ENCODE assay signal across 20 cellular contexts in genomic region chr5:132664696-132665209, GRCh38. TPM values are rescaled to one million over a fixed set of nuclear protein-coding genes. Genes with fewer than 3 reads are reported as not detected.
DNase-seq lines count a peak whose midpoint lies in the region; ATAC-seq lines count a peak whose summit lies in the region.
"Had no signal": no experiment of that assay in that cellular context is flagged by ENCODE, and none has a peak within 500 bp of the region (broad histone marks: within the 10 kb centered on the region; RNA-seq: fewer than 3 reads in every experiment).

No MANE protein-coding gene starts in this region.

- H2AK5ac ChIP-seq in neuronal stem cell (ENCODE audit: low read depth, low read length) (peak overlapping the region; percentile 43), mesenchymal stem cell (ENCODE audit: low read length, severe bottlenecking) (no peak overlapping the region)

- H3K4me3 Mint-ChIP-seq in T-helper 2 cell treated with Interferon-gamma antibody and Interleukin-4, amounts not matched to agents 5 μg/mL and 100 μg/mL, for 36 hours = no peak overlapping the region
- H3K4me3 Mint-ChIP-seq in stimulated activated naive CD8-positive, alpha-beta T cell treated with anti-CD3 and anti-CD28 coated beads, Interleukin-15, Interleukin-2, amounts not matched to agents 100 ng/mL and 50 ng/mL, for 24 hours = no peak overlapping the region
- no peak overlapping the region for H3K4me3 Mint-ChIP-seq in stimulated activated naive CD8-positive, alpha-beta T cell treated with anti-CD3 and anti-CD28 coated beads, Interleukin-15, amount 100 ng/mL, for 72 hours
- no peak overlapping the region for H3K4me3 Mint-ChIP-seq in activated naive CD8-positive, alpha-beta T cell treated with anti-CD3 and anti-CD28 coated beads, Interleukin-2, amount 50 U/mL, for 24 hours

- peak overlapping the region; percentile 83 for H3K27ac Mint-ChIP-seq in T-helper 2 cell treated with Interferon-gamma antibody and Interleukin-4, amounts not matched to agents 5 μg/mL and 100 μg/mL, for 36 hours
- H3K27ac Mint-ChIP-seq in stimulated activated naive CD8-positive, alpha-beta T cell treated with anti-CD3 and anti-CD28 coated beads, Interleukin-15, Interleukin-2, amounts not matched to agents 100 ng/mL and 50 ng/mL, for 24 hours = peak overlapping the region; percentile 14
- no peak overlapping the region for H3K27ac Mint-ChIP-seq in stimulated activated naive CD8-positive, alpha-beta T cell treated with anti-CD3 and anti-CD28 coated beads, Interleukin-15, amount 100 ng/mL, for 72 hours
- H3K27ac Mint-ChIP-seq in activated naive CD8-positive, alpha-beta T cell treated with anti-CD3 and anti-CD28 coated beads, Interleukin-2, amount 50 U/mL, for 24 hours = no peak overlapping the region

- H3K4me1 Mint-ChIP-seq in T-helper 2 cell treated with Interferon-gamma antibody and Interleukin-4, amounts not matched to agents 5 μg/mL and 100 μg/mL, for 36 hours (ENCODE audit: low read depth) = peaks cover 40% of the 10 kb centered on the region
- peaks cover 49% of the 10 kb centered on the region for H3K4me1 Mint-ChIP-seq in stimulated activated naive CD8-positive, alpha-beta T cell treated with anti-CD3 and anti-CD28 coated beads, Interleukin-15, Interleukin-2, amounts not matched to agents 100 ng/mL and 50 ng/mL, for 24 hours (ENCODE audit: low read depth)
- peaks cover 70% of the 10 kb centered on the region for H3K4me1 Mint-ChIP-seq in stimulated activated naive CD8-positive, alpha-beta T cell treated with anti-CD3 and anti-CD28 coated beads, Interleukin-15, amount 100 ng/mL, for 72 hours
- peaks cover 45% of the 10 kb centered on the region for H3K4me1 Mint-ChIP-seq in activated naive CD8-positive, alpha-beta T cell treated with anti-CD3 and anti-CD28 coated beads, Interleukin-2, amount 50 U/mL, for 24 hours

- WGBS in neuronal stem cell (ENCODE audit: extremely low coverage in 2 of 2, insufficient read length in 2 of 2, insufficient replicate concordance in 1 of 2), 2 donors = no CpG with 5 or more reads among the region's 9 CpGs
- WGBS in mesenchymal stem cell = 95% methylated on average over 9 of the region's 9 CpGs

- peak overlapping the region; percentile 26 for H3K14ac ChIP-seq in neuronal stem cell (ENCODE audit: low read length)
- H3K14ac ChIP-seq in mesenchymal stem cell (ENCODE audit: low read length in 2 of 2) = no peak overlapping the region

- H3K9me3 ChIP-seq in neuronal stem cell (replicated peaks in 1 of 2; ENCODE audit: control insufficient read depth in 2 of 2, insufficient read depth in 1 of 2, low read depth in 1 of 2, low read length in 2 of 2) (no peaks in the 10 kb centered on the region), mesenchymal stem cell (ENCODE audit: control insufficient read depth, low read length) (no peaks in the 10 kb centered on the region)

- H3K18ac ChIP-seq in neuronal stem cell (ENCODE audit: low read length) = peak overlapping the region; percentile 44
- no peak overlapping the region for H3K18ac ChIP-seq in mesenchymal stem cell (ENCODE audit: low read depth in 1 of 2, low read length in 2 of 2)

- H3K79me1 ChIP-seq in neuronal stem cell (ENCODE audit: low read depth, low read length) (no peaks in the 10 kb centered on the region), mesenchymal stem cell (replicated peaks; ENCODE audit: low read length, poor library complexity, severe bottlenecking) (no peaks in the 10 kb centered on the region)

- H3K4me2 ChIP-seq in neuronal stem cell (ENCODE audit: insufficient read depth, low read length, poor library complexity, severe bottlenecking) (no peak overlapping the region), mesenchymal stem cell (ENCODE audit: low read length, poor library complexity, severe bottlenecking) (no peak overlapping the region)

- H2BK15ac ChIP-seq in neuronal stem cell (ENCODE audit: low read length) (peak overlapping the region; percentile 20), mesenchymal stem cell (ENCODE audit: low read depth, poor library complexity, severe bottlenecking) (no peak overlapping the region)

- no peak overlapping the region for H3K4ac ChIP-seq in neuronal stem cell (ENCODE audit: low read length)
- no peak overlapping the region for H3K4ac ChIP-seq in mesenchymal stem cell (ENCODE audit: low read depth in 1 of 2, low read length in 2 of 2)

- H3K36me3 ChIP-seq in neuronal stem cell (replicated peaks in 1 of 2; ENCODE audit: control insufficient read depth in 2 of 2, insufficient read depth in 2 of 2, low read length in 2 of 2) (no peaks in the 10 kb centered on the region), mesenchymal stem cell (ENCODE audit: control insufficient read depth in 1 of 2, insufficient read depth in 2 of 2, low read depth in 1 of 2, low read length in 2 of 2) (no peaks in the 10 kb centered on the region)

- no peak overlapping the region for H2BK5ac ChIP-seq in neuronal stem cell (ENCODE audit: low read length)
- no peak overlapping the region for H2BK5ac ChIP-seq in mesenchymal stem cell (ENCODE audit: low read depth, low read length, poor library complexity, severe bottlenecking)

- H4K91ac ChIP-seq in neuronal stem cell (ENCODE audit: low read depth, low read length, poor library complexity) (no peak overlapping the region), mesenchymal stem cell (ENCODE audit: low read length) (no peak overlapping the region)

- H3K4me3 ChIP-seq in neuronal stem cell (ENCODE audit: low read length in 2 of 2) (no peak overlapping the region), mesenchymal stem cell (ENCODE audit: insufficient read depth in 1 of 2, low read depth in 1 of 2, low read length in 2 of 2) (no peak overlapping the region)
- H3K4me3 ChIP-seq: GM23248 had no signal

- H3K9ac ChIP-seq in neuronal stem cell (ENCODE audit: low read depth, low read length, poor library complexity) (no peak overlapping the region), mesenchymal stem cell (ENCODE audit: low read length) (no peak overlapping the region)
- H3K9ac ChIP-seq: GM23248 had no signal

- H2BK120ac ChIP-seq in neuronal stem cell (ENCODE audit: low read depth, low read length) = no peak overlapping the region
- H2BK120ac ChIP-seq in mesenchymal stem cell (ENCODE audit: low read depth, low read length) = no peak overlapping the region

- H3K27me3 ChIP-seq in neuronal stem cell (ENCODE audit: control insufficient read depth in 3 of 3, insufficient read depth in 3 of 3, low read depth in 1 of 3, low read length in 3 of 3) (peaks cover 0 to 49% (median 0%) of the 10 kb centered on the region in 3 experiments), mesenchymal stem cell (ENCODE audit: control insufficient read depth in 1 of 2, insufficient read depth in 1 of 2, low read length in 2 of 2) (peaks cover 10 to 17% of the 10 kb centered on the region in 2 experiments)

- H3K23ac ChIP-seq in neuronal stem cell (ENCODE audit: low read depth, low read length, poor library complexity) (no peak overlapping the region), mesenchymal stem cell (ENCODE audit: low read length in 2 of 2) (no peak overlapping the region)

- H4K8ac ChIP-seq in neuronal stem cell (ENCODE audit: low read depth, low read length) (no peak overlapping the region), mesenchymal stem cell (ENCODE audit: low read length) (no peak overlapping the region)

- H2AFZ ChIP-seq in neuronal stem cell (ENCODE audit: low read length) = no peak overlapping the region
- H2AFZ ChIP-seq in mesenchymal stem cell (ENCODE audit: low read depth, low read length) = no peak overlapping the region
- H2AFZ ChIP-seq: GM23248 had no signal

- no peaks in the 10 kb centered on the region for H3K36me3 Mint-ChIP-seq in T-helper 2 cell treated with Interferon-gamma antibody and Interleukin-4, amounts not matched to agents 5 μg/mL and 100 μg/mL, for 36 hours (ENCODE audit: low read depth)
- H3K36me3 Mint-ChIP-seq in stimulated activated naive CD8-positive, alpha-beta T cell treated with anti-CD3 and anti-CD28 coated beads, Interleukin-15, Interleukin-2, amounts not matched to agents 100 ng/mL and 50 ng/mL, for 24 hours (ENCODE audit: low read depth) = no peaks in the 10 kb centered on the region
- no peaks in the 10 kb centered on the region for H3K36me3 Mint-ChIP-seq in activated naive CD8-positive, alpha-beta T cell treated with anti-CD3 and anti-CD28 coated beads, Interleukin-2, amount 50 U/mL, for 24 hours (ENCODE audit: low read depth)
- H3K36me3 Mint-ChIP-seq: IgD-negative memory B cell had no signal

- H3K4me1 ChIP-seq in neuronal stem cell (ENCODE audit: control insufficient read depth in 2 of 2, insufficient read depth in 1 of 2, low read depth in 1 of 2, low read length in 2 of 2) (peaks cover 7 to 15% of the 10 kb centered on the region in 2 donors), mesenchymal stem cell (ENCODE audit: control insufficient read depth, insufficient read depth, low read depth, low read length) (peaks cover 9% of the 10 kb centered on the region)

- no peak overlapping the region for H3K27ac ChIP-seq in neuronal stem cell (replicated peaks; ENCODE audit: low read length)
- no peak overlapping the region for H3K27ac ChIP-seq in mesenchymal stem cell (ENCODE audit: low read length, poor library complexity, severe bottlenecking)
- H3K27ac ChIP-seq: GM23248, HL-60 had no signal

- no peak for ATAC-seq in stimulated activated naive CD8-positive, alpha-beta T cell treated with anti-CD3 and anti-CD28 coated beads, Interleukin-15, amount 100 ng/mL, for 72 hours
- ATAC-seq in activated naive CD8-positive, alpha-beta T cell treated with anti-CD3 and anti-CD28 coated beads, Interleukin-2, amount 50 U/mL, for 24 hours = no peak
- ATAC-seq: HCT116 had no signal

- H2BK12ac ChIP-seq in neuronal stem cell (ENCODE audit: low read length) (no peak overlapping the region), mesenchymal stem cell (ENCODE audit: low read length in 2 of 2) (peak overlapping the region in 1 of 2 experiments; percentile 37)

- no peak for DNase-seq in T-helper 2 cell treated with Interferon-gamma antibody and Interleukin-4, amounts not matched to agents 5 μg/mL and 100 μg/mL, for 36 hours (ENCODE audit: low spot score)
- no peak for DNase-seq in T-helper 2 cell
- DNase-seq in stimulated activated naive CD8-positive, alpha-beta T cell treated with anti-CD3 and anti-CD28 coated beads, Interleukin-15, amount 100 ng/mL, for 72 hours = no peak
- no peak for DNase-seq in neuronal stem cell (ENCODE audit: low spot score)
- DNase-seq in mesenchymal stem cell = no peak
- DNase-seq in activated naive CD8-positive, alpha-beta T cell treated with anti-CD3 and anti-CD28 coated beads, Interleukin-2, amount 50 U/mL, for 24 hours = no peak
- no peak for DNase-seq in SW 1271 (lab: John Stamatoyannopoulos, UW)
- DNase-seq: 8988T, DND-41, GM23248, NCI-H1105, NCI-H1694 treated with DMSO at 0.1 percent for 48 hours, NCI-H2107, NCI-H2227 treated with DMSO at 0.1 percent for 48 hours, NCI-H524 had no signal

- no peaks in the 10 kb centered on the region for H3K27me3 Mint-ChIP-seq in T-helper 2 cell treated with Interferon-gamma antibody and Interleukin-4, amounts not matched to agents 5 μg/mL and 100 μg/mL, for 36 hours (ENCODE audit: low read depth)
- no peaks in the 10 kb centered on the region for H3K27me3 Mint-ChIP-seq in stimulated activated naive CD8-positive, alpha-beta T cell treated with anti-CD3 and anti-CD28 coated beads, Interleukin-15, Interleukin-2, amounts not matched to agents 100 ng/mL and 50 ng/mL, for 24 hours
- peaks cover 17% of the 10 kb centered on the region for H3K27me3 Mint-ChIP-seq in stimulated activated naive CD8-positive, alpha-beta T cell treated with anti-CD3 and anti-CD28 coated beads, Interleukin-15, amount 100 ng/mL, for 72 hours
- no peaks in the 10 kb centered on the region for H3K27me3 Mint-ChIP-seq in activated naive CD8-positive, alpha-beta T cell treated with anti-CD3 and anti-CD28 coated beads, Interleukin-2, amount 50 U/mL, for 24 hours

- H3K9me3 Mint-ChIP-seq in T-helper 2 cell treated with Interferon-gamma antibody and Interleukin-4, amounts not matched to agents 5 μg/mL and 100 μg/mL, for 36 hours = no peaks in the 10 kb centered on the region
- no peaks in the 10 kb centered on the region for H3K9me3 Mint-ChIP-seq in stimulated activated naive CD8-positive, alpha-beta T cell treated with anti-CD3 and anti-CD28 coated beads, Interleukin-15, Interleukin-2, amounts not matched to agents 100 ng/mL and 50 ng/mL, for 24 hours
- H3K9me3 Mint-ChIP-seq in stimulated activated naive CD8-positive, alpha-beta T cell treated with anti-CD3 and anti-CD28 coated beads, Interleukin-15, amount 100 ng/mL, for 72 hours = no peaks in the 10 kb centered on the region
- H3K9me3 Mint-ChIP-seq in activated naive CD8-positive, alpha-beta T cell treated with anti-CD3 and anti-CD28 coated beads, Interleukin-2, amount 50 U/mL, for 24 hours = no peaks in the 10 kb centered on the region
- H3K9me3 Mint-ChIP-seq: IgD-negative memory B cell had no signal

RNA-seq across cellular contexts. Expression of gene IL13, which starts 6.8 kb away (rescaled TPM):
- not detected for polyA plus RNA-seq in neuronal stem cell (2013, experiment 1 of 2)
- polyA plus RNA-seq in neuronal stem cell (2013, experiment 2 of 2) = not detected
- polyA plus RNA-seq in mesenchymal stem cell (2013, experiment 1 of 2) = not detected
- not detected for polyA plus RNA-seq in mesenchymal stem cell (2013, experiment 2 of 2)
- polyA plus RNA-seq: BJ, GM23248, IgD-negative memory B cell had no signal

RNA-seq across cellular contexts. Expression of gene IL4, which starts 9.0 kb away (rescaled TPM):
- not detected for polyA plus RNA-seq in neuronal stem cell (2013, experiment 1 of 2)
- polyA plus RNA-seq in neuronal stem cell (2013, experiment 2 of 2) = not detected
- not detected for polyA plus RNA-seq in mesenchymal stem cell (2013, experiment 1 of 2)
- not detected for polyA plus RNA-seq in mesenchymal stem cell (2013, experiment 2 of 2)
- polyA plus RNA-seq: BJ, IgD-negative memory B cell had no signal

Comparison
In these comparisons a context has a peak if more than half of its experiments do, and no peak if none do; other contexts are left out.
1. H3K27ac Mint-ChIP-seq: peak in T-helper 2 cell treated with Interferon-gamma antibody and Interleukin-4, amounts not matched to agents 5 μg/mL and 100 μg/mL, for 36 hours (single experiment) and stimulated activated naive CD8-positive, alpha-beta T cell treated with anti-CD3 and anti-CD28 coated beads, Interleukin-15, Interleukin-2, amounts not matched to agents 100 ng/mL and 50 ng/mL, for 24 hours (single experiment); none in stimulated activated naive CD8-positive, alpha-beta T cell treated with anti-CD3 and anti-CD28 coated beads, Interleukin-15, amount 100 ng/mL, for 72 hours (0 of 2) and activated naive CD8-positive, alpha-beta T cell treated with anti-CD3 and anti-CD28 coated beads, Interleukin-2, amount 50 U/mL, for 24 hours (single experiment).